1 cellular context compared by ENCODE assay signal in genomic region chr7:47979145-47979831, GRCh38.
TF ChIP-seq lines count a peak whose summit lies in the region.

Gene HUS1, minus strand, starts transcription at chr7:47979615. Its CDS starts 96 bp downstream, at chr7:47979519.

TF ChIP-seq in GM12878, 131 proteins besides CTCF, POLR2A, EP300 and RAD21 (continued from another document):
- TF ChIP-seq CREM (IDR thresholded peaks at IDR 0.05; ENCODE audit: low read depth) = peak; percentile 91
- peak; percentile 83 for TF ChIP-seq RELA (IDR thresholded peaks at IDR 0.05; ENCODE audit: borderline replicate concordance, partially characterized antibody)
- TF ChIP-seq ELK1 (IDR thresholded peaks at IDR 0.05; ENCODE audit: low read depth, low read length) = peak; percentile 35
- no peak for TF ChIP-seq E4F1 (IDR thresholded peaks at IDR 0.05; ENCODE audit: borderline replicate concordance, partially characterized antibody)
- TF ChIP-seq CBX5 (IDR thresholded peaks at IDR 0.05; ENCODE audit: low read depth) = peak; percentile 94; the same call in 1 of the 2 replicates
- no peak for TF ChIP-seq JUNB (IDR thresholded peaks at IDR 0.05)
- no peak; the same call in 1 of the 2 replicates for TF ChIP-seq USF2 (IDR thresholded peaks at IDR 0.05; ENCODE audit: borderline replicate concordance, low read depth, low read length)
- peak; percentile 42; the same call in 1 of the 2 replicates for TF ChIP-seq ZNF384 (IDR thresholded peaks at IDR 0.05; ENCODE audit: borderline replicate concordance, low read depth, low read length)
- TF ChIP-seq PML (IDR thresholded peaks at IDR 0.05; ENCODE audit: low read length) = peak; percentile 80; the same call in 1 of the 2 replicates
